Comparison of ENCODE assay signal across 15 cellular contexts in genomic region chr10:74738543-74738942, GRCh38.
DNase-seq lines count a peak whose midpoint lies in the region; ATAC-seq, FAIRE-seq and TF ChIP-seq lines count a peak whose summit lies in the region.
"Had no signal": no experiment of that assay in that cellular context is flagged by ENCODE, and none has a peak within 500 bp of the region (broad histone marks: within the 10 kb centered on the region; RNA-seq: fewer than 3 reads in every experiment).

No MANE protein-coding gene starts in this region.

- peaks cover 22% of the 10 kb centered on the region for H3K4me1 Mint-ChIP-seq in activated naive CD8-positive, alpha-beta T cell treated with anti-CD3 and anti-CD28 coated beads, Interleukin-2, amount 10 ng/mL, durations not matched to agents 7 days and 5 days
- peaks cover 16% of the 10 kb centered on the region for H3K4me1 Mint-ChIP-seq in activated naive CD8-positive, alpha-beta T cell treated with anti-CD3 and anti-CD28 coated beads, Interleukin-2, amount 50 U/mL, for 24 hours

- H4K20me1 ChIP-seq in GM12878 (ENCODE audit: control insufficient read depth, insufficient read depth) = no peaks in the 10 kb centered on the region
- H4K20me1 ChIP-seq in hepatocyte (ENCODE audit: insufficient read depth, poor library complexity, severe bottlenecking) = no peaks in the 10 kb centered on the region

- H3K27ac Mint-ChIP-seq in activated naive CD8-positive, alpha-beta T cell treated with anti-CD3 and anti-CD28 coated beads, Interleukin-2, amount 10 ng/mL, durations not matched to agents 7 days and 5 days = peak overlapping the region; percentile 95
- H3K27ac Mint-ChIP-seq in activated naive CD8-positive, alpha-beta T cell treated with anti-CD3 and anti-CD28 coated beads, Interleukin-2, amount 50 U/mL, for 24 hours = no peak overlapping the region

- no TSS peak for BruUV-seq in GM12878 (replicated peaks; lab: Mats Ljungman, UMichigan)

- TF ChIP-seq RAD21 in GM12878 (IDR thresholded peaks at IDR 0.05; ENCODE audit: insufficient read depth, low read depth, low read length) = no peak

- no peaks in the 10 kb centered on the region for H3K27me3 Mint-ChIP-seq in activated naive CD8-positive, alpha-beta T cell treated with anti-CD3 and anti-CD28 coated beads, Interleukin-2, amount 10 ng/mL, durations not matched to agents 7 days and 5 days
- H3K27me3 Mint-ChIP-seq in activated naive CD8-positive, alpha-beta T cell treated with anti-CD3 and anti-CD28 coated beads, Interleukin-2, amount 50 U/mL, for 24 hours = no peaks in the 10 kb centered on the region
- H3K27me3 Mint-ChIP-seq: activated CD4-positive, alpha-beta T cell treated with anti-CD3 and anti-CD28 coated beads, Interleukin-2, amount 10 ng/mL, durations not matched to agents 24 days and 14 days had no signal

- H3K27me3 ChIP-seq in GM12878 (replicated peaks in 1 of 2; ENCODE audit: control insufficient read depth in 2 of 2, insufficient read depth in 2 of 2, low read length in 1 of 2) (no peaks in the 10 kb centered on the region), hepatocyte (no peaks in the 10 kb centered on the region), uterus (no peaks in the 10 kb centered on the region)

- H3K36me3 Mint-ChIP-seq in activated naive CD8-positive, alpha-beta T cell treated with anti-CD3 and anti-CD28 coated beads, Interleukin-2, amount 10 ng/mL, durations not matched to agents 7 days and 5 days = peaks cover 2% of the 10 kb centered on the region
- no peaks in the 10 kb centered on the region for H3K36me3 Mint-ChIP-seq in activated naive CD8-positive, alpha-beta T cell treated with anti-CD3 and anti-CD28 coated beads, Interleukin-2, amount 50 U/mL, for 24 hours (ENCODE audit: low read depth)

- H3K27ac ChIP-seq in KOPT-K1 (ENCODE audit: low read depth, low read length, poor library complexity, severe bottlenecking) = peak overlapping the region; percentile 72
- peak overlapping the region; percentile 97 for H3K27ac ChIP-seq in GM12878 (ENCODE audit: control insufficient read depth, insufficient read depth)
- H3K27ac ChIP-seq in hepatocyte = no peak overlapping the region
- no peak overlapping the region for H3K27ac ChIP-seq in uterus

- no peak for FAIRE-seq in GM12878 (lab: Jason Lieb, UNC)
- FAIRE-seq: astrocyte had no signal

- CTCF ChIA-PET in GM12878 (lab: Yijun Ruan, JAX) = interaction anchor here (0.6 to 5.7 kb wide), 56 partner anchors 11 to 498 kb away, joined by 3 to 71 read pairs (median 4); partner anchors contain the start of gene COMTD1

- no peak for TF ChIP-seq EP300 in GM12878 (IDR thresholded peaks at IDR 0.05; ENCODE audit: borderline replicate concordance in 1 of 2, control insufficient read depth in 1 of 2, low read depth in 2 of 2, low read length in 2 of 2)

- TF ChIP-seq CTCF in GM12878 (IDR thresholded peaks at IDR 0.05 in 2 of 3, conservative IDR thresholded peaks at IDR 0.05 in 1 of 3; ENCODE audit: control insufficient read depth in 2 of 3, extremely low read depth in 1 of 3, insufficient read depth in 1 of 3, low read depth in 3 of 3, low read length in 3 of 3) (no peak), hepatocyte (IDR thresholded peaks at IDR 0.05; ENCODE audit: poor library complexity) (no peak), uterus (IDR thresholded peaks at IDR 0.05) (no peak)

- H2AFZ ChIP-seq in GM12878 (ENCODE audit: control insufficient read depth, low read depth, low read length) (peak overlapping the region; percentile 95), hepatocyte (no peak overlapping the region)

- WGBS in GM12878 (ENCODE audit: insufficient coverage, insufficient replicate concordance, low lambda C conversion rate, missing lambda C conversion rate) = 10% methylated on average over 3 of the region's 3 CpGs
- 91% methylated on average over 3 of the region's 3 CpGs for WGBS in hepatocyte (ENCODE audit: low lambda C conversion rate, missing lambda C conversion rate)

- no peak for TF ChIP-seq POLR2A in GM12878 (IDR thresholded peaks at IDR 0.05; ENCODE audit: low read depth, low read length)
- TF ChIP-seq POLR2A in uterus (IDR thresholded peaks at IDR 0.05) = no peak

- peaks cover 2% of the 10 kb centered on the region for H3K9me3 Mint-ChIP-seq in activated naive CD8-positive, alpha-beta T cell treated with anti-CD3 and anti-CD28 coated beads, Interleukin-2, amount 10 ng/mL, durations not matched to agents 7 days and 5 days
- peaks cover 4% of the 10 kb centered on the region for H3K9me3 Mint-ChIP-seq in activated naive CD8-positive, alpha-beta T cell treated with anti-CD3 and anti-CD28 coated beads, Interleukin-2, amount 50 U/mL, for 24 hours

- no peaks in the 10 kb centered on the region for H3K79me2 ChIP-seq in GM12878 (ENCODE audit: control insufficient read depth, insufficient read depth, low read length)
- no peaks in the 10 kb centered on the region for H3K79me2 ChIP-seq in hepatocyte

- H3K36me3 ChIP-seq in KOPT-K1 (ENCODE audit: insufficient read depth, low read length) (no peaks in the 10 kb centered on the region), GM12878 (ENCODE audit: control insufficient read depth in 2 of 2, insufficient read depth in 2 of 2, low read length in 1 of 2) (no peaks in the 10 kb centered on the region), hepatocyte (replicated peaks; ENCODE audit: insufficient read depth, low read depth) (no peaks in the 10 kb centered on the region), uterus (no peaks in the 10 kb centered on the region)

- H3K9me2 ChIP-seq in hepatocyte (replicated peaks; ENCODE audit: insufficient read depth) = no peaks in the 10 kb centered on the region

- no peak for DNase-seq in activated naive CD8-positive, alpha-beta T cell treated with anti-CD3 and anti-CD28 coated beads, Interleukin-2, amount 10 ng/mL, durations not matched to agents 7 days and 5 days
- no peak for DNase-seq in activated naive CD8-positive, alpha-beta T cell treated with anti-CD3 and anti-CD28 coated beads, Interleukin-2, amount 50 U/mL, for 24 hours
- DNase-seq in GM12878 (ENCODE audit: low read depth, low spot score) (no peak), NCI-H2081 (lab: John Stamatoyannopoulos, UW) (no peak), hepatocyte (ENCODE audit: low spot score) (no peak), uterus (no peak)
- DNase-seq: cortex of kidney, DMS153, left cardiac atrium, posterior cingulate gyrus had no signal

- in situ Hi-C loops in GM12878 (cut with MboI) = loop anchor here (5.0 to 25.0 kb wide), 2 partner anchors 284 to 476 kb away; no protein-coding TSS in a partner anchor

- ATAC-seq in activated naive CD8-positive, alpha-beta T cell treated with anti-CD3 and anti-CD28 coated beads, Interleukin-2, amount 10 ng/mL, durations not matched to agents 7 days and 5 days (ENCODE audit: low read depth) = no peak
- ATAC-seq in activated naive CD8-positive, alpha-beta T cell treated with anti-CD3 and anti-CD28 coated beads, Interleukin-2, amount 50 U/mL, for 24 hours = no peak
- ATAC-seq in GM12878 = peak; percentile 34
- no peak for ATAC-seq in HG03175 (IDR thresholded peaks at IDR 0.05; ENCODE audit: unreplicated experiment)
- ATAC-seq: esophagus mucosa had no signal

- POLR2A ChIA-PET in activated naive CD8-positive, alpha-beta T cell treated with anti-CD3 and anti-CD28 coated beads, Interleukin-2, amount 10 ng/mL, durations not matched to agents 7 days and 5 days (lab: Charles Lee) = interaction anchor here (1.0 to 1.6 kb wide), 5 partner anchors 85 to 308 kb away, joined by 3 to 8 read pairs (median 3); partner anchors contain the start of gene KAT6B
- POLR2A ChIA-PET in GM12878 (lab: Charles Lee) = interaction anchor here (1.0 to 1.2 kb wide), 4 partner anchors 55 to 275 kb away, joined by 3 to 7 read pairs (median 4); no protein-coding TSS in a partner anchor

- H3K9me3 ChIP-seq in KOPT-K1 (ENCODE audit: insufficient read depth, low read length, poor library complexity, severe bottlenecking) (peaks cover 4% of the 10 kb centered on the region), GM12878 (replicated peaks; ENCODE audit: control insufficient read depth, insufficient read depth, low read length) (no peaks in the 10 kb centered on the region; the same call in 1 of the 3 replicates), hepatocyte (ENCODE audit: low read depth) (no peaks in the 10 kb centered on the region), uterus (no peaks in the 10 kb centered on the region)

- RAD21 ChIA-PET in GM12878 (lab: Charles Lee; ENCODE audit: unreplicated experiment) = interaction anchor here (1.0 to 3.8 kb wide), 32 partner anchors 12 to 846 kb away, joined by 3 to 60 read pairs (median 4); partner anchors contain the start of genes COMTD1 and KAT6B

- H3K4me3 Mint-ChIP-seq in activated naive CD8-positive, alpha-beta T cell treated with anti-CD3 and anti-CD28 coated beads, Interleukin-2, amount 10 ng/mL, durations not matched to agents 7 days and 5 days = peak overlapping the region; percentile 80
- no peak overlapping the region for H3K4me3 Mint-ChIP-seq in activated naive CD8-positive, alpha-beta T cell treated with anti-CD3 and anti-CD28 coated beads, Interleukin-2, amount 50 U/mL, for 24 hours

- H3K4me2 ChIP-seq in GM12878 (ENCODE audit: control insufficient read depth, insufficient read depth) (peak overlapping the region; percentile 95), hepatocyte (no peak overlapping the region)

- intact Hi-C loops in GM12878 (cut with micrococcal nuclease; ENCODE audit: unreplicated experiment) (loop anchor here (1.0 to 5.0 kb wide), 3 partner anchors 61 to 362 kb away; no protein-coding TSS in a partner anchor), uterus (cut with DNase I; ENCODE audit: low total_unique reads) (no loop called here)

- no peak overlapping the region for H3K4me3 ChIP-seq in GM12878
- H3K4me3 ChIP-seq in hepatocyte = no peak overlapping the region
- H3K4me3 ChIP-seq in uterus = no peak overlapping the region

- H3K9ac ChIP-seq in GM12878 (ENCODE audit: control insufficient read depth, insufficient read depth, low read length) = peak overlapping the region; percentile 63; the same call in 1 of the 2 replicates

- peaks cover 24% of the 10 kb centered on the region for H3K4me1 ChIP-seq in GM12878 (ENCODE audit: control insufficient read depth, insufficient read depth, low read length)
- no peaks in the 10 kb centered on the region for H3K4me1 ChIP-seq in hepatocyte (ENCODE audit: insufficient read depth)
- no peaks in the 10 kb centered on the region for H3K4me1 ChIP-seq in uterus

- SMC1A ChIA-PET in GM12878 (lab: Charles Lee; ENCODE audit: uncharacterized antibody, unreplicated experiment) = interaction anchor here (0.6 to 3.8 kb wide), 56 partner anchors 9 to 495 kb away, joined by 3 to 73 read pairs (median 4); partner anchors contain the start of gene KAT6B

TF ChIP-seq in GM12878, 131 proteins besides CTCF, POLR2A, EP300 and RAD21:
- no peak for TF ChIP-seq SP1 (IDR thresholded peaks at IDR 0.05; ENCODE audit: low read depth, low read length)
- TF ChIP-seq PML (IDR thresholded peaks at IDR 0.05; ENCODE audit: low read length) = peak; percentile 5; the same call in 1 of the 2 replicates

Comparison
In these comparisons a context has a peak if more than half of its experiments do, and no peak if none do; other contexts are left out.
1. H3K27ac ChIP-seq: peak in KOPT-K1 (single experiment) and GM12878 (single experiment); none in hepatocyte (single experiment) and uterus (0 of 2).